In genomic region chr2:170034596-170034995, GRCh38 we compare ENCODE assay signal across 5 cellular contexts.
"Had no signal": no experiment of that assay in that cellular context is flagged by ENCODE, and none has a peak within 500 bp of the region (broad histone marks: within the 10 kb centered on the region; RNA-seq: fewer than 3 reads in every experiment).

No MANE protein-coding gene starts in this region.

- ATAC-seq: GM12878 had no signal

- DNase-seq: GDM1, GF-D8 had no signal

- H3K4me3 ChIP-seq: GM12878 had no signal

- FAIRE-seq: GM12878, GM12891, GM18507 had no signal
